Comparison of ENCODE assay signal across 8 cellular contexts in the genomic region with DNA sequence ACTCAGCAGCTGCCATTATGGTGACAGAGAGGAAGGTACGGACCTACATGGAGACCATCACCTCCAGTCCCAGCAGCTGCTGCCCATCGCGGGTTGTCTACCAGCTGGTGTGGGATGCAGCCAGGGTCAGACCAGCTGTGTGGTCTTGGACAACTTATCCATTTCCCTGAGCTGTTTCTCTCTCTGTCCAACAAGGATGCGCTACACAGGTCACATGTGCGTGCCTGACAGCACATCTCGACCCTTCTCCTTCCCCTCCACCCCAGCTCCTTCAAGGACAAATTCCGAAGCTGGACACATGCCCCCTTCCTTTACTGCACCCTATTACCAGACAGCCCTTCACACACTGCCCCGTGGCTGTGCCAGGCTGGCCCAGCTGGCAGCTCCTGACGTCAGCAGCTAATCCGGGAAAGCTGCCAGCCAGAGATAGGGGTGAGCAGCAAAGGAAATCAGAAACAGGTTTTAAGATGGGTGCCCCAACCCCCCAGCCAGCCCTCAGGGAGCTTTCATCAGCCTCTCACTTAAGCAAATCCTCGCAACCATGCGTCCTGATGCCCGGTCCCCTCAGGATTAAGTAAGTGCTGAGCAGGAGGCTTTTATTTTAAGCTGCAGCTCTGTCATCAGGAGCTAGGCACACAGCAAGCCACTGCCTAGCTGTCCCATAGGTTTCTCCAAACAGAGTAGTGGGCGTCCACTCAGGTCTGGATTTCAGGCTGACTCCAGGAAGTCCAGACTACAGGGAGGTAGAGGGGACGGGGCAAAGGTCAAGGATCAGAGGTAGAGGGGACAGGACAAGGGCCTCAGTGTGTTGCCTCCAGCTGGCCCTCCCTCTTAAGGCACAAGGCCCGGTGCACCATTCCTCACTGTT. TPM values are rescaled to one million over a fixed set of nuclear protein-coding genes. Genes with fewer than 3 reads are reported as not detected.
A peak's percentile ranks its signal among the peaks of the same experiment; 100 is the strongest.
DNase-seq lines count a peak whose midpoint lies in the region; ATAC-seq and TF ChIP-seq lines count a peak whose summit lies in the region.

No MANE protein-coding gene starts in this region.

- peaks cover 12% of the 10 kb centered on the region for H3K4me1 ChIP-seq in colonic mucosa

- H3K4me3 ChIP-seq in colonic mucosa, result no peak overlapping the region

- intact Hi-C loops in colonic mucosa (cut with DNase I), result loop anchor here (5.0 kb wide), 1 partner anchor 130 kb away; no protein-coding TSS in a partner anchor

- H3K27ac ChIP-seq in colonic mucosa, result peak overlapping the region; percentile 27

- DNase-seq in AG20443 (ENCODE audit: low spot score), result peak; percentile 70
- DNase-seq in NCI-H1694 treated with DMSO at 0.1 percent for 48 hours (lab: John Stamatoyannopoulos, UW), result peak; percentile 80
- DNase-seq in colonic mucosa, result peak; percentile 83
- DNase-seq in midbrain (lab: John Stamatoyannopoulos, UW), result peak; percentile 93
- DNase-seq in stimulated activated CD4-positive, alpha-beta T cell treated with anti-CD3 and anti-CD28 coated beads, Interleukin-1b, Interleukin-23, amount 100 ng/mL, for 48 hours, result no peak
- DNase-seq in GM19240 (ENCODE audit: insufficient read length, low spot score), result no peak

- ATAC-seq in GM18502 (IDR thresholded peaks at IDR 0.05; ENCODE audit: poor library complexity, unreplicated experiment) (no peak), GM19397 (IDR thresholded peaks at IDR 0.05; ENCODE audit: unreplicated experiment) (no peak)

- H3K27me3 ChIP-seq in colonic mucosa, result no peaks in the 10 kb centered on the region

- no peak for TF ChIP-seq CTCF in colonic mucosa (IDR thresholded peaks at IDR 0.05)

- H3K36me3 ChIP-seq in colonic mucosa, result no peaks in the 10 kb centered on the region

- no peaks in the 10 kb centered on the region for H3K9me3 ChIP-seq in colonic mucosa

- peak overlapping the region in 1 of 2 donors; percentile 74 for H3K9ac ChIP-seq in colonic mucosa (ENCODE audit: low read depth in 2 of 2, low read length in 2 of 2)

RNA-seq across cellular contexts. Expression of a gene that starts 20.3 kb away (rescaled TPM):
- 10 to 100 TPM; 12.7 to 28.9 TPM for total RNA-seq in colonic mucosa

RNA-seq across cellular contexts. Expression of a gene that starts 44.6 kb away (rescaled TPM):
- total RNA-seq in colonic mucosa, result 10 to 100 TPM; 63.2 to 66.1 TPM

Comparison
In these comparisons a context has a peak if more than half of its experiments do, and no peak if none do; other contexts are left out.
1. DNase-seq: peak in AG20443 (single experiment), NCI-H1694 treated with DMSO at 0.1 percent for 48 hours (single experiment), colonic mucosa (single experiment) and midbrain (single experiment); none in stimulated activated CD4-positive, alpha-beta T cell treated with anti-CD3 and anti-CD28 coated beads, Interleukin-1b, Interleukin-23, amount 100 ng/mL, for 48 hours (single experiment) and GM19240 (single experiment).